ENCODE assay signal across 1 cellular context in the genomic region with DNA sequence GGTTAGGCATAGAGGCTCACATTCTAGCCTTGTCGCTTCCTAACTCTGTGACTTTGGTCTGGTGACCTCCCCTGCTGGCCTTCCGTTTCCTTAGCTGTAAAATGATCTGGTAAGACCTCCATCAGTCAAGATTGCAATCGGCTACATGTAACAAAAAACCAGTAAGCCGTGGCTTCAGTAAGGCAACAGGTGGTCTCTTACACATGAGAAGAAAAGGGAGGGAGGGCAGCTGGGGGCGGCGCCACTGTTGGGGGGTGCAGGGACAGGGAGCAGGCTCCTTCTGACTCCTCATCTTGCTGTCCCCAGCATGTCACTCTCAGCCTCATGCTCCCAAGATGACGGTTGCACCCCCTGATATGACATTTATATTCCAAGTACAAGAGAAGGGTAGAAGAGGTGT.
TF ChIP-seq lines count a peak whose summit lies in the region.

No MANE protein-coding gene starts in this region.

TF ChIP-seq in IMR-90, 13 proteins besides CTCF, POLR2A, EP300 and RAD21:
- TF ChIP-seq RFX5 (IDR thresholded peaks at IDR 0.05; ENCODE audit: low read depth, low read length) (no peak), RCOR1 (IDR thresholded peaks at IDR 0.05; ENCODE audit: insufficient replicate concordance, low read length) (no peak), MAFK (IDR thresholded peaks at IDR 0.05; ENCODE audit: low read depth, low read length) (no peak), FOS (IDR thresholded peaks at IDR 0.05; ENCODE audit: low read depth, low read length) (no peak), NFE2L2 (IDR thresholded peaks at IDR 0.05; ENCODE audit: low read depth, low read length) (no peak), SMC3 (IDR thresholded peaks at IDR 0.05; ENCODE audit: low read depth, low read length) (no peak), ELK1 (IDR thresholded peaks at IDR 0.05; ENCODE audit: borderline replicate concordance, low read depth, low read length) (no peak), MXI1 (IDR thresholded peaks at IDR 0.05; ENCODE audit: borderline replicate concordance, low read depth, low read length) (no peak), MAZ (IDR thresholded peaks at IDR 0.05; ENCODE audit: borderline replicate concordance, low read depth, low read length) (no peak), CHD1 (IDR thresholded peaks at IDR 0.05; ENCODE audit: low read depth, low read length) (no peak)
TF ChIP-seq in IMR-90: peak in this region for 0.
